In the genomic region with DNA sequence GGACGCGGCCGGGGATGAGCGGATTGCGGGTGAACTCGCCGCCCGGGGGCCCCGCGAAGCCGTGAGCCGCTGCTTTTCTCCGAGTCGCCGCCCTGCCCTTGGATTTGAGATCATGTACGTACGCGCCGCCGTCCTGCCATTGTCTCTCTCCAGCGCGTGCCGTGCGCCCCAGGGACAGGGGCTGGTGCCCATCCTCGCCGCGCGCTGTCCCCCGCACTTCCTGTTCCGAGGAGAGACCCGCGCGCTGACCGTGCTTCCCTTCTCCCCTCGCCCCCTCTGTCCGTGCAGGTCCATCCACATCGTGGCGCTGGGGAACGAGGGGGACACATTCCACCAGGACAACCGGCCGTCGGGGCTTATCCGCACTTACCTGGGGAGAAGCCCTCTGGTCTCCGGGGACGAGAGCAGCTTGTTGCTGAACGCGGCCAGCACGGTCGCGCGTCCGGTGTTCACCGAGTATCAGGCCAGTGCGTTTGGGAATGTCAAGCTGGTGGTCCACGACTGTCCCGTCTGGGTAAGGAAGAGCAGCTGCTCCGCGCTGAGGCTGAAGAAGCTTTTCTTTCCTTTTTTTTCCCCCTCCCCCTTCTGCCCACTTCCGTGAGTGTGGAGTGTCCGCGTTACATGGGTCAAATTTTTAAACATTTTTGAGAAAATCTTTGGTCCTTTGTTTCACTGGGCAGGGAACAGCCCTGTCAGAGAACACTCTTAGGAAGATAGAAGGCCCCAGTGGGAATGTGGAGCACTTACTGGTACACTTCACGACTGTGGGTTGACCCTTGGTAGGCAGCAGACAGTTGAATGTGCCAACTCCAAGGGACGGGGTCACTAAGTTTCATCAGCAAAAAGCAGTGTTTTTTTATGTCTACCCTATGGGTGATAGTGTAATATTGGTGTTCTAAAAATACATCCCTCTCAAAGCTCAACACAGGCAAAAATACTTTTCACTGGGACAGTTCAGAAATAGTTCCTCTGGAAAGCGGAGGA, we compare ENCODE assay signal across 8 cellular contexts. TPM values are rescaled to one million over a fixed set of nuclear protein-coding genes. Genes with fewer than 3 reads are reported as not detected.
DNase-seq lines count a peak whose midpoint lies in the region; ATAC-seq and TF ChIP-seq lines count a peak whose summit lies in the region.

No MANE protein-coding gene starts in this region.

- H3K79me2 ChIP-seq in KMS-11 (ENCODE audit: insufficient read depth, low read depth) (peaks cover 24% of the 10 kb centered on the region), mesendoderm (ENCODE audit: control insufficient read depth, insufficient read depth, low read length) (peaks cover 25% of the 10 kb centered on the region)

- peak overlapping the region; percentile 86 for H3K18ac ChIP-seq in mesendoderm (ENCODE audit: low read length)

- no peaks in the 10 kb centered on the region for H3K9me3 ChIP-seq in effector memory CD4-positive, alpha-beta T cell (ENCODE audit: control insufficient read depth, low read length)
- H3K9me3 ChIP-seq in stomach smooth muscle (ENCODE audit: control insufficient read depth in 2 of 2, low read length in 2 of 2): no peaks in the 10 kb centered on the region

- peak overlapping the region; percentile 89 for H3K4ac ChIP-seq in mesendoderm (ENCODE audit: low read depth, low read length)

- no peak overlapping the region for H2BK120ac ChIP-seq in mesendoderm (ENCODE audit: low read depth, low read length)

- H4K8ac ChIP-seq in mesendoderm (ENCODE audit: low read depth, low read length): no peak overlapping the region

- WGBS in mesendoderm (ENCODE audit: extremely low coverage, insufficient coverage, low lambda C conversion rate): no CpG with 5 or more reads among the region's 64 CpGs

- peak overlapping the region; percentile 69 for H3K4me3 ChIP-seq in KMS-11 (IDR thresholded peaks at IDR 0.05; ENCODE audit: insufficient read depth, low read depth, low read length)
- peak overlapping the region; percentile 90 for H3K4me3 ChIP-seq in WI38 (ENCODE audit: low read depth, low read length)
- H3K4me3 ChIP-seq in effector memory CD4-positive, alpha-beta T cell (ENCODE audit: insufficient read depth, low read depth, low read length, poor library complexity, severe bottlenecking): peak overlapping the region; percentile 63
- peak overlapping the region; percentile 95 for H3K4me3 ChIP-seq in mesendoderm (ENCODE audit: low read length)
- peak overlapping the region; percentile 85 to 94 for H3K4me3 ChIP-seq in stomach smooth muscle (ENCODE audit: low read length in 2 of 2)

- peaks cover 55% of the 10 kb centered on the region for H3K4me1 ChIP-seq in KMS-11 (ENCODE audit: low read depth, poor library complexity, severe bottlenecking)
- peaks cover 5% of the 10 kb centered on the region for H3K4me1 ChIP-seq in effector memory CD4-positive, alpha-beta T cell (ENCODE audit: control insufficient read depth, insufficient read depth, low read length, poor library complexity, severe bottlenecking)
- peaks cover 11% of the 10 kb centered on the region for H3K4me1 ChIP-seq in mesendoderm (ENCODE audit: control insufficient read depth, low read depth, low read length)
- peaks cover 8% of the 10 kb centered on the region for H3K4me1 ChIP-seq in stomach smooth muscle (ENCODE audit: control insufficient read depth, insufficient read depth, low read length)

- H3K4me2 ChIP-seq in KMS-11 (peak overlapping the region; percentile 95), mesendoderm (ENCODE audit: low read length) (peak overlapping the region; percentile 76)

- H3K56ac ChIP-seq in mesendoderm (ENCODE audit: low read length): peak overlapping the region; percentile 95

- H2AFZ ChIP-seq in KMS-11 (ENCODE audit: low read depth): peak overlapping the region; percentile 73

- H3K36me3 ChIP-seq in KMS-11 (ENCODE audit: insufficient read depth): no peaks in the 10 kb centered on the region
- H3K36me3 ChIP-seq in effector memory CD4-positive, alpha-beta T cell (ENCODE audit: control insufficient read depth, insufficient read depth, low read length): no peaks in the 10 kb centered on the region
- H3K36me3 ChIP-seq in mesendoderm (ENCODE audit: control insufficient read depth, insufficient read depth, low read length): peaks cover 3% of the 10 kb centered on the region
- no peaks in the 10 kb centered on the region for H3K36me3 ChIP-seq in stomach smooth muscle (ENCODE audit: control insufficient read depth in 2 of 2, insufficient read depth in 2 of 2, low read length in 2 of 2)

- peak overlapping the region; percentile 88 for H3K9ac ChIP-seq in KMS-11
- H3K9ac ChIP-seq in mesendoderm (ENCODE audit: low read length): peak overlapping the region; percentile 87
- H3K9ac ChIP-seq in stomach smooth muscle (ENCODE audit: low read length in 2 of 2): peak overlapping the region; percentile 83 to 89

- H3K27me3 ChIP-seq in KMS-11 (ENCODE audit: insufficient read depth, low read depth): no peaks in the 10 kb centered on the region
- peaks cover 11% of the 10 kb centered on the region for H3K27me3 ChIP-seq in effector memory CD4-positive, alpha-beta T cell (replicated peaks; ENCODE audit: control insufficient read depth, insufficient read depth, low read length, poor library complexity, severe bottlenecking)
- H3K27me3 ChIP-seq in mesendoderm (ENCODE audit: insufficient read depth, low read length, poor library complexity): no peaks in the 10 kb centered on the region
- no peaks in the 10 kb centered on the region for H3K27me3 ChIP-seq in stomach smooth muscle (ENCODE audit: control insufficient read depth in 1 of 2, insufficient read depth in 2 of 2, low read length in 2 of 2)

- H2AK5ac ChIP-seq in mesendoderm (ENCODE audit: low read length): peak overlapping the region; percentile 27

- H3K23ac ChIP-seq in mesendoderm (ENCODE audit: low read length): peak overlapping the region; percentile 95

- no peak overlapping the region for H4K5ac ChIP-seq in mesendoderm (ENCODE audit: low read length)

- H4K20me1 ChIP-seq in KMS-11 (ENCODE audit: insufficient read depth): no peaks in the 10 kb centered on the region

- peaks cover 12% of the 10 kb centered on the region for H3K79me1 ChIP-seq in mesendoderm (ENCODE audit: low read length)

- H3K27ac ChIP-seq in KMS-11 (peak overlapping the region; percentile 78), mesendoderm (ENCODE audit: low read depth, low read length) (peak overlapping the region; percentile 97), stomach smooth muscle (ENCODE audit: low read length) (peak overlapping the region; percentile 77)
- H3K27ac ChIP-seq in effector memory CD4-positive, alpha-beta T cell (ENCODE audit: insufficient read depth, low read length, poor library complexity, severe bottlenecking): no peak overlapping the region

- DNase-seq in ELR (ENCODE audit: low read depth) (peak; percentile 68), mesendoderm (peak; percentile 73), GF-D8 (lab: John Stamatoyannopoulos, UW) (no peak)
- DNase-seq in effector memory CD4-positive, alpha-beta T cell: no peak

- TF ChIP-seq CTCF in KMS-11 (conservative IDR thresholded peaks at IDR 0.05; ENCODE audit: low read depth, low read length): no peak
- no peak for TF ChIP-seq CTCF in WI38 (IDR thresholded peaks at IDR 0.05; ENCODE audit: low read depth, low read length)

- no peak overlapping the region for H2BK15ac ChIP-seq in mesendoderm (replicated peaks; ENCODE audit: low read depth)

- H2BK5ac ChIP-seq in mesendoderm (ENCODE audit: low read length): peak overlapping the region; percentile 47

- peak; percentile 25 for ATAC-seq in GM21619 (IDR thresholded peaks at IDR 0.05; ENCODE audit: unreplicated experiment)

RNA-seq across cellular contexts. Expression of gene RHOBTB3, which starts 0.7 kb away (rescaled TPM):
- polyA plus RNA-seq in mesendoderm (2013, experiment 1 of 2): 18.0 TPM
- polyA plus RNA-seq in mesendoderm (2013, experiment 2 of 2): 20.0 TPM

RNA-seq across cellular contexts. Expression of gene SPATA9, which starts 49.1 kb away (rescaled TPM):
- polyA plus RNA-seq in mesendoderm (2013, experiment 1 of 2): not detected
- polyA plus RNA-seq in mesendoderm (2013, experiment 2 of 2): not detected

Comparison
In these comparisons a context has a peak if more than half of its experiments do, and no peak if none do; other contexts are left out.
1. DNase-seq: peak in ELR (single experiment) and mesendoderm (single experiment); none in effector memory CD4-positive, alpha-beta T cell (0 of 3) and GF-D8 (single experiment).
2. Peak in every context shown above with its lines, with median percentiles within 50 percentile points of each other: H3K4me3 ChIP-seq and H3K9ac ChIP-seq.